Comparison of ENCODE assay signal across 1 cellular context in the genomic region with DNA sequence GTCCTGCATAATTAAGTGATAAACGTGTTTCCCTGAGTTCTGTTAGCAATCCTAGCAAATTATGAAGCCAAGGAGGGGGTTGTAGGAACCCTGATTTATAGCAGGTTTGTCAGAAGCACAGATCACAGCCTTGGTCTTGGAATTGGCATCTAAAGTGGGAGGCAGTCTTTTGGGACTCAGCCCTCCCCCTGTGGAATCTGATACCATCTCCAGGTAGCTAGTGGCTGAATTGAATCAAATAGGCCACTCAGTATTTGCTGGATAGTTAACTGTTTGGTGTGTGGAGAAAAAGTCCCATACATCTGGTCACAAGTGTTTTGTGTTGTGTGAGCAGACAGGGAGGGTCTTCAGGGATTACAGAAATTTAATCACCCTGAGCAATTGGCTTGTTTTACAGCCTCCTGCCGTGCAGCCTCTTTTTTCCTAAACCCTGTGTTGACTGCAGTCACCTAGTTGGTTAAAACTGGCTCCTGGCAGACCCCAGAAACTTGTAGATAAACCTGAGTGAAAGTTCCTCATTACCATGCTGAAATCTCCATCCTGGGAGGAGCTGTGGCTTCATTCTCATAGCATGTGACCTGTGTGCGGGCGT.
TF ChIP-seq lines count a peak whose summit lies in the region.

No MANE protein-coding gene starts in this region.

TF ChIP-seq in K562, 482 proteins besides CTCF, POLR2A, EP300 and RAD21:
- TF ChIP-seq, protein P1, sequence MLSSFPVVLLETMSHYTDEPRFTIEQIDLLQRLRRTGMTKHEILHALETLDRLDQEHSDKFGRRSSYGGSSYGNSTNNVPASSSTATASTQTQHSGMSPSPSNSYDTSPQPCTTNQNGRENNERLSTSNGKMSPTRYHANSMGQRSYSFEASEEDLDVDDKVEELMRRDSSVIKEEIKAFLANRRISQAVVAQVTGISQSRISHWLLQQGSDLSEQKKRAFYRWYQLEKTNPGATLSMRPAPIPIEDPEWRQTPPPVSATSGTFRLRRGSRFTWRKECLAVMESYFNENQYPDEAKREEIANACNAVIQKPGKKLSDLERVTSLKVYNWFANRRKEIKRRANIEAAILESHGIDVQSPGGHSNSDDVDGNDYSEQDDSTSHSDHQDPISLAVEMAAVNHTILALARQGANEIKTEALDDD (IDR thresholded peaks at IDR 0.05): peak; percentile 84
- TF ChIP-seq ZNF561 (CRISPR knock-in tag; conservative IDR thresholded peaks at IDR 0.05): no peak
- TF ChIP-seq ZBTB7A (IDR thresholded peaks at IDR 0.05; ENCODE audit: borderline replicate concordance, control insufficient read depth, low read depth, low read length): no peak
- TF ChIP-seq ZKSCAN3 (CRISPR knock-in tag; IDR thresholded peaks at IDR 0.05): no peak
- TF ChIP-seq FOXJ3 (CRISPR knock-in tag; IDR thresholded peaks at IDR 0.05): no peak
- no peak for TF ChIP-seq HDGF (IDR thresholded peaks at IDR 0.05)
- 0 out of 4 replicates have a peak, but pooled peaks of 1 of the 2 experiments have one; percentile 14 for TF ChIP-seq RCOR1 (IDR thresholded peaks at IDR 0.05; ENCODE audit: borderline replicate concordance in 1 of 2, low read depth in 2 of 2, low read length in 2 of 2)
- 0 out of 2 replicates have a peak, but pooled peaks have one; percentile 16 for TF ChIP-seq MTA3 (IDR thresholded peaks at IDR 0.05; ENCODE audit: borderline replicate concordance)
